In genomic region chr5:131377785-131378325, GRCh38 we compare ENCODE assay signal across 11 cellular contexts.
DNase-seq lines count a peak whose midpoint lies in the region; ATAC-seq and TF ChIP-seq lines count a peak whose summit lies in the region.
"Had no signal": no experiment of that assay in that cellular context is flagged by ENCODE, and none has a peak within 500 bp of the region (broad histone marks: within the 10 kb centered on the region; RNA-seq: fewer than 3 reads in every experiment).

No MANE protein-coding gene starts in this region.

- H3K4me1 Mint-ChIP-seq in activated CD4-positive, alpha-beta T cell treated with anti-CD3 and anti-CD28 coated beads, Interleukin-2, amount 10 ng/mL, durations not matched to agents 7 days and 5 days, result peaks cover 92% of the 10 kb centered on the region
- H3K4me1 Mint-ChIP-seq in activated CD8-positive, alpha-beta T cell treated with anti-CD3 and anti-CD28 coated beads for 36 hours (ENCODE audit: low read depth), result peaks cover 82% of the 10 kb centered on the region
- H3K4me1 Mint-ChIP-seq in stimulated activated naive B cell treated with anti-CD40 and anti-IgM and Interleukin-4, amounts not matched to agents 10 μg/mL and 1 μg/mL and 100 μg/mL, for 72 hours, result peaks cover 43 to 76% of the 10 kb centered on the region in 2 donors

- intact Hi-C loops in activated CD8-positive, alpha-beta T cell treated with anti-CD3 and anti-CD28 coated beads for 36 hours (cut with micrococcal nuclease), result no loop called here
- intact Hi-C loops in left lung (cut with DNase I), result no loop called here

- peak overlapping the region in 1 of 2 donors; percentile 92 for H3K27ac ChIP-seq in left lung

- no peaks in the 10 kb centered on the region for H3K27me3 Mint-ChIP-seq in activated CD4-positive, alpha-beta T cell treated with anti-CD3 and anti-CD28 coated beads, Interleukin-2, amount 10 ng/mL, durations not matched to agents 7 days and 5 days
- H3K27me3 Mint-ChIP-seq in activated CD8-positive, alpha-beta T cell treated with anti-CD3 and anti-CD28 coated beads for 36 hours, result no peaks in the 10 kb centered on the region
- no peaks in the 10 kb centered on the region for H3K27me3 Mint-ChIP-seq in stimulated activated naive B cell treated with anti-CD40 and anti-IgM and Interleukin-4, amounts not matched to agents 10 μg/mL and 1 μg/mL and 100 μg/mL, for 72 hours

- H3K4me1 ChIP-seq in left lung, result peaks cover 0 to 69% of the 10 kb centered on the region in 2 donors

- no peak for DNase-seq in activated CD4-positive, alpha-beta T cell treated with anti-CD3 and anti-CD28 coated beads, Interleukin-2, amount 10 ng/mL, durations not matched to agents 7 days and 5 days
- DNase-seq in activated CD4-positive, alpha-beta T cell treated with anti-CD3 and anti-CD28 coated beads for 4 hours, result no peak
- DNase-seq in activated CD8-positive, alpha-beta T cell treated with anti-CD3 and anti-CD28 coated beads for 36 hours, result no peak
- peak; percentile 41 for DNase-seq in fibroblast of villous mesenchyme (ENCODE audit: low read depth)
- DNase-seq in stimulated activated naive B cell treated with anti-CD40 and anti-IgM and Interleukin-4, amounts not matched to agents 10 μg/mL and 1 μg/mL and 100 μg/mL, for 72 hours, result no peak
- no peak for DNase-seq in left lung
- DNase-seq in NCI-H524 treated with DMSO at 0.1 percent for 48 hours (lab: John Stamatoyannopoulos, UW), result no peak
- DNase-seq in epidermal melanocyte (ENCODE audit: insufficient read length, low spot score), result no peak
- DNase-seq: activated CD4-positive, CD25-positive, alpha-beta regulatory T cell treated with anti-CD3 and anti-CD28 coated beads, Interleukin-2, amount 50 U/mL, for 72 hours; cerebellar nuclear complex; hypothalamus had no signal

- H3K4me3 Mint-ChIP-seq in activated CD4-positive, alpha-beta T cell treated with anti-CD3 and anti-CD28 coated beads, Interleukin-2, amount 10 ng/mL, durations not matched to agents 7 days and 5 days, result peak overlapping the region; percentile 7
- no peak overlapping the region for H3K4me3 Mint-ChIP-seq in activated CD8-positive, alpha-beta T cell treated with anti-CD3 and anti-CD28 coated beads for 36 hours
- H3K4me3 Mint-ChIP-seq in stimulated activated naive B cell treated with anti-CD40 and anti-IgM and Interleukin-4, amounts not matched to agents 10 μg/mL and 1 μg/mL and 100 μg/mL, for 72 hours, result no peak overlapping the region

- H3K27me3 ChIP-seq in left lung, result no peaks in the 10 kb centered on the region

- H3K9me3 ChIP-seq in left lung, result no peaks in the 10 kb centered on the region

- peaks cover 54% of the 10 kb centered on the region for H3K36me3 Mint-ChIP-seq in activated CD4-positive, alpha-beta T cell treated with anti-CD3 and anti-CD28 coated beads, Interleukin-2, amount 10 ng/mL, durations not matched to agents 7 days and 5 days (ENCODE audit: low read depth)
- H3K36me3 Mint-ChIP-seq in activated CD8-positive, alpha-beta T cell treated with anti-CD3 and anti-CD28 coated beads for 36 hours (ENCODE audit: low read depth), result peaks cover 45% of the 10 kb centered on the region
- peaks cover 21 to 36% of the 10 kb centered on the region in 2 donors for H3K36me3 Mint-ChIP-seq in stimulated activated naive B cell treated with anti-CD40 and anti-IgM and Interleukin-4, amounts not matched to agents 10 μg/mL and 1 μg/mL and 100 μg/mL, for 72 hours

- no peak for TF ChIP-seq CTCF in activated CD8-positive, alpha-beta T cell treated with anti-CD3 and anti-CD28 coated beads for 36 hours (IDR thresholded peaks at IDR 0.05)
- TF ChIP-seq CTCF in fibroblast of villous mesenchyme (IDR thresholded peaks at IDR 0.05; ENCODE audit: insufficient read depth, low read depth, low read length), result no peak
- no peak for TF ChIP-seq CTCF in left lung (IDR thresholded peaks at IDR 0.05)

- ATAC-seq in activated CD8-positive, alpha-beta T cell treated with anti-CD3 and anti-CD28 coated beads for 36 hours, result no peak
- ATAC-seq in stimulated activated naive B cell treated with anti-CD40 and anti-IgM and Interleukin-4, amounts not matched to agents 10 μg/mL and 1 μg/mL and 100 μg/mL, for 72 hours (replicated peaks), result no peak
- ATAC-seq in left lung, result no peak

- peak overlapping the region; percentile 90 for H3K27ac Mint-ChIP-seq in activated CD4-positive, alpha-beta T cell treated with anti-CD3 and anti-CD28 coated beads, Interleukin-2, amount 10 ng/mL, durations not matched to agents 7 days and 5 days
- H3K27ac Mint-ChIP-seq in activated CD8-positive, alpha-beta T cell treated with anti-CD3 and anti-CD28 coated beads for 36 hours, result peak overlapping the region; percentile 99
- peak overlapping the region; percentile 75 for H3K27ac Mint-ChIP-seq in stimulated activated naive B cell treated with anti-CD40 and anti-IgM and Interleukin-4, amounts not matched to agents 10 μg/mL and 1 μg/mL and 100 μg/mL, for 72 hours

- H3K36me3 ChIP-seq in left lung, result no peaks in the 10 kb centered on the region

- CTCF ChIA-PET in activated CD4-positive, alpha-beta T cell treated with anti-CD3 and anti-CD28 coated beads, Interleukin-2, amount 10 ng/mL, durations not matched to agents 7 days and 5 days (lab: Charles Lee), result interaction anchor here (0.8 to 1.6 kb wide), 7 partner anchors 13 to 220 kb away, joined by 3 to 5 read pairs (median 3); no protein-coding TSS in a partner anchor
- CTCF ChIA-PET in activated CD8-positive, alpha-beta T cell treated with anti-CD3 and anti-CD28 coated beads for 36 hours (lab: Charles Lee), result interaction anchor here (1.1 to 2.4 kb wide), 8 partner anchors 15 to 113 kb away, joined by 3 to 9 read pairs (median 4); partner anchors contain the start of gene CDC42SE2

- no peaks in the 10 kb centered on the region for H3K9me3 Mint-ChIP-seq in activated CD4-positive, alpha-beta T cell treated with anti-CD3 and anti-CD28 coated beads, Interleukin-2, amount 10 ng/mL, durations not matched to agents 7 days and 5 days
- H3K9me3 Mint-ChIP-seq in activated CD8-positive, alpha-beta T cell treated with anti-CD3 and anti-CD28 coated beads for 36 hours, result peaks cover 2% of the 10 kb centered on the region
- peaks cover 2 to 4% of the 10 kb centered on the region in 2 donors for H3K9me3 Mint-ChIP-seq in stimulated activated naive B cell treated with anti-CD40 and anti-IgM and Interleukin-4, amounts not matched to agents 10 μg/mL and 1 μg/mL and 100 μg/mL, for 72 hours

- H3K4me3 ChIP-seq in fibroblast of villous mesenchyme (ENCODE audit: low read depth, low read length), result no peak overlapping the region
- H3K4me3 ChIP-seq in left lung, result no peak overlapping the region

- POLR2A ChIA-PET in activated CD4-positive, alpha-beta T cell treated with anti-CD3 and anti-CD28 coated beads, Interleukin-2, amount 10 ng/mL, durations not matched to agents 7 days and 5 days (lab: Charles Lee), result interaction anchor here (1.3 kb wide), 1 partner anchor 113 kb away, joined by 4 read pairs; no protein-coding TSS in a partner anchor
- POLR2A ChIA-PET in activated CD8-positive, alpha-beta T cell treated with anti-CD3 and anti-CD28 coated beads for 36 hours (lab: Charles Lee), result interaction anchor here (0.6 to 3.7 kb wide), 12 partner anchors 9 to 214 kb away, joined by 3 to 30 read pairs (median 3); partner anchors contain the start of gene CDC42SE2
